Comparison of ENCODE assay signal across 20 cellular contexts in the genomic region with DNA sequence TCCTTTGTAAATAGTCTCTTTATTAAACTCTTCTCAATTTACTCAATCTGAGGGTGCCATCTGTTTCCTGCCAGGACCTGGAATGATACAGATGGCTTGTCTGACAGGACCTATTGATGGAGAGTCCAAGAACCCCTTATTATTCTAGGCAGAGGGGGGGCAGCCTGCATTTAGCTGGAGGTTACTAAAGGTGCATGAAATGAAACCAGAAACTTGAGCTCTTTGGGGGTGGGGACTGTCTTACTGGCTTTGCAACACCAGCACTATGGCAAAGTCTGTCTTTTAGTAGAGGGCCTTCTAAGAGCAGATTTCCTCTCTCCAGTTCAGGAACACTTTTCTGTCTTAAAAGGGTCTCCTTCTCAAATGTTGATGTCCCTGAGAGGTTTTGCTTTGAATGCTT.
DNase-seq lines count a peak whose midpoint lies in the region; ATAC-seq and TF ChIP-seq lines count a peak whose summit lies in the region.
"Had no signal": no experiment of that assay in that cellular context is flagged by ENCODE, and none has a peak within 500 bp of the region (broad histone marks: within the 10 kb centered on the region; RNA-seq: fewer than 3 reads in every experiment).

No MANE protein-coding gene starts in this region.

- no peaks in the 10 kb centered on the region for H3K4me1 ChIP-seq in upper lobe of left lung
- H3K4me1 ChIP-seq: esophagus muscularis mucosa, right atrium auricular region had no signal

- TF ChIP-seq CTCF in GM12865 (IDR thresholded peaks at IDR 0.05; ENCODE audit: insufficient read depth, low read depth, low read length, missing control alignments) (no peak), upper lobe of left lung (IDR thresholded peaks at IDR 0.05) (no peak)

- H3K9me3 ChIP-seq in upper lobe of left lung = no peaks in the 10 kb centered on the region
- H3K9me3 ChIP-seq: esophagus muscularis mucosa, right atrium auricular region had no signal

- H3K4me3 ChIP-seq in GM12865 (ENCODE audit: low read depth, low read length) (no peak overlapping the region), upper lobe of left lung (no peak overlapping the region)
- H3K4me3 ChIP-seq: esophagus muscularis mucosa, right atrium auricular region had no signal

- TF ChIP-seq EP300 in upper lobe of left lung (IDR thresholded peaks at IDR 0.05) = no peak

- H3K36me3 ChIP-seq in upper lobe of left lung = no peaks in the 10 kb centered on the region
- H3K36me3 ChIP-seq: esophagus muscularis mucosa, right atrium auricular region had no signal

- no peaks in the 10 kb centered on the region for H3K27me3 ChIP-seq in upper lobe of left lung
- H3K27me3 ChIP-seq: esophagus muscularis mucosa, right atrium auricular region had no signal

- DNase-seq in GM12865 (ENCODE audit: low read depth) (peak; percentile 1), NCI-H1694 (lab: John Stamatoyannopoulos, UW) (peak; percentile 79), NCI-H69 (lab: John Stamatoyannopoulos, UW) (peak; percentile 95), left kidney (ENCODE audit: low read depth, low spot score) (peak; percentile 82), NCI-H1417 treated with DMSO at 0.1 percent for 48 hours (lab: John Stamatoyannopoulos, UW) (no peak), upper lobe of left lung (no peak), globus pallidus (ENCODE audit: low spot score) (no peak)
- DNase-seq: ACHN; activated CD4-positive, alpha-beta T cell treated with anti-CD3 and anti-CD28 coated beads, Interleukin-2, amount 50 U/mL, for 4 hours; activated naive CD4-positive, alpha-beta T cell; amniotic stem cell; DMS153; NCI-H1105 treated with DMSO at 0.1 percent for 48 hours; NCI-H526; occipital lobe had no signal

- no peak for ATAC-seq in GM21723 (IDR thresholded peaks at IDR 0.05; ENCODE audit: unreplicated experiment)
- no peak for ATAC-seq in upper lobe of left lung (ENCODE audit: low FRiP score in 2 of 2)
- ATAC-seq: left lobe of liver, PC-3 had no signal

- no peak overlapping the region for H3K27ac ChIP-seq in upper lobe of left lung
- H3K27ac ChIP-seq: esophagus muscularis mucosa, right atrium auricular region had no signal

- no peak for TF ChIP-seq POLR2A in upper lobe of left lung (IDR thresholded peaks at IDR 0.05)

Comparison
In these comparisons a context has a peak if more than half of its experiments do, and no peak if none do; other contexts are left out.
1. DNase-seq: peak in GM12865 (single experiment), NCI-H1694 (single experiment), NCI-H69 (single experiment) and left kidney (single experiment); none in NCI-H1417 treated with DMSO at 0.1 percent for 48 hours (single experiment), upper lobe of left lung (0 of 2) and globus pallidus (single experiment).